In the genomic region with DNA sequence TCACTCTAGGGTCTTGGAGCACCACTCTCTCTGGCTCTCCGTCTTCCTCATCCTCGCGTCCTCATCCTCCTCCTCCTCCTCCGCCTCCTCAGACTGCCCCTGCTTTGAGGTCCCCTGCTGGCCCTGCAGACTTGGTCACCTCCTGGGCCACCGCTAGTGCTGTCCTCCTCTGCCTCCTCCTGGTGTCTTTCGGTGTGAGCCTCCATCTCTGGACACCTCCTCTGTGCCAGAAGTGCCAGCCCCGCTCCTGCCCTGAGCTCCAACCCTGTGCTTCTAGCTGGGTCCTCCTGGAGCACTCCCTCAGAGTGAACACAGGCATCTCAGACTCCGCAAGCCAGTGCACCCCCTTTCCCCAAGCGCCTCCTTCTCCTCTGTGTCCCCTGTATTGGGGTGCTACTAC, we compare ENCODE assay signal across 2 cellular contexts.
TF ChIP-seq lines count a peak whose summit lies in the region.

No MANE protein-coding gene starts in this region.

TF ChIP-seq in HCT116, 20 proteins besides CTCF, POLR2A, EP300 and RAD21:
- TF ChIP-seq SP1 (IDR thresholded peaks at IDR 0.05; ENCODE audit: low read depth) = no peak
- TF ChIP-seq EGR1 (IDR thresholded peaks at IDR 0.05; ENCODE audit: low read depth) = no peak
- TF ChIP-seq, protein P1, sequence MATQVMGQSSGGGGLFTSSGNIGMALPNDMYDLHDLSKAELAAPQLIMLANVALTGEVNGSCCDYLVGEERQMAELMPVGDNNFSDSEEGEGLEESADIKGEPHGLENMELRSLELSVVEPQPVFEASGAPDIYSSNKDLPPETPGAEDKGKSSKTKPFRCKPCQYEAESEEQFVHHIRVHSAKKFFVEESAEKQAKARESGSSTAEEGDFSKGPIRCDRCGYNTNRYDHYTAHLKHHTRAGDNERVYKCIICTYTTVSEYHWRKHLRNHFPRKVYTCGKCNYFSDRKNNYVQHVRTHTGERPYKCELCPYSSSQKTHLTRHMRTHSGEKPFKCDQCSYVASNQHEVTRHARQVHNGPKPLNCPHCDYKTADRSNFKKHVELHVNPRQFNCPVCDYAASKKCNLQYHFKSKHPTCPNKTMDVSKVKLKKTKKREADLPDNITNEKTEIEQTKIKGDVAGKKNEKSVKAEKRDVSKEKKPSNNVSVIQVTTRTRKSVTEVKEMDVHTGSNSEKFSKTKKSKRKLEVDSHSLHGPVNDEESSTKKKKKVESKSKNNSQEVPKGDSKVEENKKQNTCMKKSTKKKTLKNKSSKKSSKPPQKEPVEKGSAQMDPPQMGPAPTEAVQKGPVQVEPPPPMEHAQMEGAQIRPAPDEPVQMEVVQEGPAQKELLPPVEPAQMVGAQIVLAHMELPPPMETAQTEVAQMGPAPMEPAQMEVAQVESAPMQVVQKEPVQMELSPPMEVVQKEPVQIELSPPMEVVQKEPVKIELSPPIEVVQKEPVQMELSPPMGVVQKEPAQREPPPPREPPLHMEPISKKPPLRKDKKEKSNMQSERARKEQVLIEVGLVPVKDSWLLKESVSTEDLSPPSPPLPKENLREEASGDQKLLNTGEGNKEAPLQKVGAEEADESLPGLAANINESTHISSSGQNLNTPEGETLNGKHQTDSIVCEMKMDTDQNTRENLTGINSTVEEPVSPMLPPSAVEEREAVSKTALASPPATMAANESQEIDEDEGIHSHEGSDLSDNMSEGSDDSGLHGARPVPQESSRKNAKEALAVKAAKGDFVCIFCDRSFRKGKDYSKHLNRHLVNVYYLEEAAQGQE (IDR thresholded peaks at IDR 0.05; ENCODE audit: low read depth) = no peak
- no peak for TF ChIP-seq JUND (IDR thresholded peaks at IDR 0.05)
- no peak for TF ChIP-seq ZNF274 (IDR thresholded peaks at IDR 0.05; ENCODE audit: low read depth, low read length)
- TF ChIP-seq FOSL1 (IDR thresholded peaks at IDR 0.05; ENCODE audit: low read depth) = no peak
- TF ChIP-seq POLR2AphosphoS5 (IDR thresholded peaks at IDR 0.05; ENCODE audit: low read depth, low read length) = no peak
- no peak for TF ChIP-seq CBX3 (IDR thresholded peaks at IDR 0.05; ENCODE audit: low read depth)
- no peak for TF ChIP-seq SRF (IDR thresholded peaks at IDR 0.05; ENCODE audit: low read depth)
- TF ChIP-seq TCF7L2 (IDR thresholded peaks at IDR 0.05; ENCODE audit: borderline replicate concordance, extremely low read depth, insufficient read depth, insufficient read length) = no peak
TF ChIP-seq in HCT116: peak in this region for 0.

TF ChIP-seq in H1, 55 proteins besides CTCF, POLR2A, EP300 and RAD21:
- TF ChIP-seq, protein P2, sequence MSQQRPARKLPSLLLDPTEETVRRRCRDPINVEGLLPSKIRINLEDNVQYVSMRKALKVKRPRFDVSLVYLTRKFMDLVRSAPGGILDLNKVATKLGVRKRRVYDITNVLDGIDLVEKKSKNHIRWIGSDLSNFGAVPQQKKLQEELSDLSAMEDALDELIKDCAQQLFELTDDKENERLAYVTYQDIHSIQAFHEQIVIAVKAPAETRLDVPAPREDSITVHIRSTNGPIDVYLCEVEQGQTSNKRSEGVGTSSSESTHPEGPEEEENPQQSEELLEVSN (IDR thresholded peaks at IDR 0.05) = no peak
- no peak for TF ChIP-seq ZNF274 (IDR thresholded peaks at IDR 0.05; ENCODE audit: borderline replicate concordance, extremely low read depth, low read length)
- TF ChIP-seq POU5F1 (IDR thresholded peaks at IDR 0.05; ENCODE audit: low read depth, low read length) = no peak
- TF ChIP-seq, protein P3, sequence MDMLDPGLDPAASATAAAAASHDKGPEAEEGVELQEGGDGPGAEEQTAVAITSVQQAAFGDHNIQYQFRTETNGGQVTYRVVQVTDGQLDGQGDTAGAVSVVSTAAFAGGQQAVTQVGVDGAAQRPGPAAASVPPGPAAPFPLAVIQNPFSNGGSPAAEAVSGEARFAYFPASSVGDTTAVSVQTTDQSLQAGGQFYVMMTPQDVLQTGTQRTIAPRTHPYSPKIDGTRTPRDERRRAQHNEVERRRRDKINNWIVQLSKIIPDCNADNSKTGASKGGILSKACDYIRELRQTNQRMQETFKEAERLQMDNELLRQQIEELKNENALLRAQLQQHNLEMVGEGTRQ (IDR thresholded peaks at IDR 0.05; ENCODE audit: low read length) = no peak
